ENCODE assay signal across 1 cellular context in genomic region chr22:45216133-45217003, GRCh38.
TF ChIP-seq lines count a peak whose summit lies in the region.

No MANE protein-coding gene starts in this region.

TF ChIP-seq in IMR-90, 13 proteins besides CTCF, POLR2A, EP300 and RAD21 (continued from another document):
- TF ChIP-seq USF2 (IDR thresholded peaks at IDR 0.05; ENCODE audit: low read depth, low read length): no peak
- TF ChIP-seq, protein P1, sequence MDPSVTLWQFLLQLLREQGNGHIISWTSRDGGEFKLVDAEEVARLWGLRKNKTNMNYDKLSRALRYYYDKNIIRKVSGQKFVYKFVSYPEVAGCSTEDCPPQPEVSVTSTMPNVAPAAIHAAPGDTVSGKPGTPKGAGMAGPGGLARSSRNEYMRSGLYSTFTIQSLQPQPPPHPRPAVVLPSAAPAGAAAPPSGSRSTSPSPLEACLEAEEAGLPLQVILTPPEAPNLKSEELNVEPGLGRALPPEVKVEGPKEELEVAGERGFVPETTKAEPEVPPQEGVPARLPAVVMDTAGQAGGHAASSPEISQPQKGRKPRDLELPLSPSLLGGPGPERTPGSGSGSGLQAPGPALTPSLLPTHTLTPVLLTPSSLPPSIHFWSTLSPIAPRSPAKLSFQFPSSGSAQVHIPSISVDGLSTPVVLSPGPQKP (IDR thresholded peaks at IDR 0.05; ENCODE audit: borderline replicate concordance, low read depth, low read length): no peak
- TF ChIP-seq NFE2L2 (IDR thresholded peaks at IDR 0.05; ENCODE audit: low read depth, low read length): no peak
- no peak for TF ChIP-seq RFX5 (IDR thresholded peaks at IDR 0.05; ENCODE audit: low read depth, low read length)
